In genomic region chr2:172634477-172634876, GRCh38 we compare ENCODE assay signal across 8 cellular contexts.
"Had no signal": no experiment of that assay in that cellular context is flagged by ENCODE, and none has a peak within 500 bp of the region (broad histone marks: within the 10 kb centered on the region; RNA-seq: fewer than 3 reads in every experiment).

No MANE protein-coding gene starts in this region.

- DNase-seq: GDM1, GF-D8 had no signal

- H3K4me3 ChIP-seq: GM12878 had no signal

- ATAC-seq: GM12878 had no signal

- FAIRE-seq: G401.6, GM12878, GM12891, GM12892, GM18507, GM19239 had no signal
